8 cellular contexts compared by ENCODE assay signal in the genomic region with DNA sequence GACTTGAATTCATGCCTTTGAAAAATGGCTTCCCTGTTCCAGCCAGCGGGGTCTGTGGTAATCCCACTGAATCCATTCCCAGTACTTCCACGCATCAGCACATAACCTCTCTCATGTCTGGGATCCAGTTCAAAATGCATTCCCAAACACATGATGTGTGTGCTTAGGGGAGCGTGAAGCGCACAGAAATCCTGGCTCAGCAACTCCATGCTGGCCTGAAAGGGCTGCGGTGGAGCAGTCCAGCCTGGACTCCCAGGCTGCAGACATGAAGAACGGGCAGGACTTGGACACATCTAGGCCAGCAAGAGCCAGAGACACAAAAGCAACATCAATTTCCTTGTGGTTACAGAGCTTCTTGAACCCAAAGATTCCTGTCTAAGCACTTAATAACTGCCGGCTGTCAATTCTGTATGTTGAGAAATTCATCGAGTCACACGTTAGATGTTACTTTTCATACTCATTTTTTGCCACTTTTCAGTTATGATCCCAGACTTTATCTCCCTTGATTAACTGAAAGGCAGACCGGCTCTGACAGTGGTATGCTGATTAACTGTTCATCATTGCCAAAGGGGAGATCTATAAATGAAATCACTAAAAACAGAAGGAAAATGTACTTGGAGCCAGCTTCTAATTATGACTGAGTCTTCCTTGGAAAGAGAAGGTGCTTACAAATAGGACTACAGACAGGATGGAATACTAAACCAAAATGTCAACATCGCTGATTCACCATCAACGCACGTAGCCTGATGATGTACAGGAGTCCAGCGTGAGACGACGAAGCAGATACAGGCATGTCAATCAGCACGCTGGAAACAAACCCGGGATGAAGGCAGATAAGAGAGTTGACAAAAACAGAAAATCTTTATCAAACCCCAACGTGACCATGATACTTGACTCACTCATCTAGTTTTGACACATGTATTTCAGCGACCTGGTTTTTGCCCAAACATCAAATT. TPM values are rescaled to one million over a fixed set of nuclear protein-coding genes. Genes with fewer than 3 reads are reported as not detected.
DNase-seq lines count a peak whose midpoint lies in the region; ATAC-seq and TF ChIP-seq lines count a peak whose summit lies in the region.

No MANE protein-coding gene starts in this region.

- H3K27ac ChIP-seq in left ventricle myocardium inferior (replicated peaks) (peak overlapping the region; percentile 77), smooth muscle cell (ENCODE audit: low read depth) (peak overlapping the region; percentile 47), A673 (ENCODE audit: low read depth, low read length, poor library complexity, severe bottlenecking) (no peak overlapping the region)

- intact Hi-C loops in left ventricle myocardium inferior (cut with micrococcal nuclease) (no loop called here), A673 (cut with micrococcal nuclease; ENCODE audit: unreplicated experiment) (no loop called here)

- peak; percentile 92 for DNase-seq in HCEC 1CT
- DNase-seq in left ventricle myocardium inferior, result no peak
- no peak for DNase-seq in smooth muscle cell (lab: John Stamatoyannopoulos, UW; ENCODE audit: unreplicated experiment)
- DNase-seq in A673 (ENCODE audit: low spot score), result no peak
- no peak for DNase-seq in NCI-H2227 (lab: John Stamatoyannopoulos, UW; ENCODE audit: unreplicated experiment)
- no peak for DNase-seq in OCI-M2 (lab: John Stamatoyannopoulos, UW; ENCODE audit: unreplicated experiment)
- DNase-seq in islet precursor cell, result no peak

- H3K27me3 ChIP-seq in left ventricle myocardium inferior (ENCODE audit: low read depth) (no peaks in the 10 kb centered on the region), smooth muscle cell (ENCODE audit: low read depth) (no peaks in the 10 kb centered on the region), A673 (replicated peaks; ENCODE audit: insufficient read depth, low read depth, low read length, poor library complexity) (no peaks in the 10 kb centered on the region)

- H3K4me2 ChIP-seq in smooth muscle cell, result no peak overlapping the region

- H3K9me3 ChIP-seq in left ventricle myocardium inferior (replicated peaks), result no peaks in the 10 kb centered on the region
- no peaks in the 10 kb centered on the region for H3K9me3 ChIP-seq in smooth muscle cell (replicated peaks; ENCODE audit: low read depth)
- H3K9me3 ChIP-seq in A673 (ENCODE audit: low read depth, low read length, poor library complexity, severe bottlenecking), result no peaks in the 10 kb centered on the region

- no peaks in the 10 kb centered on the region for H3K79me2 ChIP-seq in smooth muscle cell (ENCODE audit: low read depth)

- no peaks in the 10 kb centered on the region for H3F3A ChIP-seq in smooth muscle cell (ENCODE audit: low read depth)

- peak overlapping the region; percentile 61 for H3K4me3 Mint-ChIP-seq in activated T-helper 17 cell treated with anti-CD3 and anti-CD28 coated beads, Interleukin-2, amount 50 U/mL, for 72 hours

- TF ChIP-seq CTCF in left ventricle myocardium inferior (IDR thresholded peaks at IDR 0.05; ENCODE audit: borderline replicate concordance) (no peak), smooth muscle cell (IDR thresholded peaks at IDR 0.05; ENCODE audit: borderline replicate concordance, insufficient read depth, poor library complexity, severe bottlenecking) (no peak), A673 (conservative IDR thresholded peaks at IDR 0.05; ENCODE audit: low read depth, low read length) (no peak)

- WGBS in smooth muscle cell (ENCODE audit: low lambda C conversion rate), result 67% methylated on average over 20 of the region's 20 CpGs

- H3K4me3 ChIP-seq in left ventricle myocardium inferior (no peak overlapping the region), smooth muscle cell (no peak overlapping the region), A673 (ENCODE audit: low read depth, low read length, poor library complexity, severe bottlenecking) (no peak overlapping the region)

- CTCF ChIA-PET in A673 (lab: Charles Lee), result no interaction called here

- peaks cover 44% of the 10 kb centered on the region for H3K36me3 Mint-ChIP-seq in activated T-helper 17 cell treated with anti-CD3 and anti-CD28 coated beads, Interleukin-2, amount 50 U/mL, for 72 hours (ENCODE audit: low read depth)

- no peak overlapping the region for H2AFZ ChIP-seq in smooth muscle cell (ENCODE audit: low read depth)

- H3K9ac ChIP-seq in smooth muscle cell (ENCODE audit: low read depth), result no peak overlapping the region

- peaks cover 62% of the 10 kb centered on the region for H3K4me1 ChIP-seq in left ventricle myocardium inferior
- peaks cover 5% of the 10 kb centered on the region for H3K4me1 ChIP-seq in smooth muscle cell (ENCODE audit: low read depth)
- peaks cover 37% of the 10 kb centered on the region for H3K4me1 ChIP-seq in A673 (ENCODE audit: insufficient read depth, low read length, poor library complexity, severe bottlenecking)

- peak overlapping the region; percentile 88 for H3K27ac Mint-ChIP-seq in activated T-helper 17 cell treated with anti-CD3 and anti-CD28 coated beads, Interleukin-2, amount 50 U/mL, for 72 hours

- H3K36me3 ChIP-seq in left ventricle myocardium inferior (no peaks in the 10 kb centered on the region), smooth muscle cell (ENCODE audit: low read depth) (no peaks in the 10 kb centered on the region), A673 (ENCODE audit: insufficient read depth, low read length, poor library complexity, severe bottlenecking) (no peaks in the 10 kb centered on the region)

- H3K4me1 Mint-ChIP-seq in activated T-helper 17 cell treated with anti-CD3 and anti-CD28 coated beads, Interleukin-2, amount 50 U/mL, for 72 hours, result peaks cover 61% of the 10 kb centered on the region

- ATAC-seq in activated T-helper 17 cell treated with anti-CD3 and anti-CD28 coated beads, Interleukin-2, amount 50 U/mL, for 72 hours (replicated peaks), result peak; percentile 94

- no TSS peak for BruUV-seq in A673 (replicated peaks; lab: Mats Ljungman, UMichigan)

- no peaks in the 10 kb centered on the region for H3K9me3 Mint-ChIP-seq in activated T-helper 17 cell treated with anti-CD3 and anti-CD28 coated beads, Interleukin-2, amount 50 U/mL, for 72 hours

- POLR2A ChIA-PET in A673 (lab: Charles Lee; ENCODE audit: low non-redundant PET), result no interaction called here

- H3K27me3 Mint-ChIP-seq in activated T-helper 17 cell treated with anti-CD3 and anti-CD28 coated beads, Interleukin-2, amount 50 U/mL, for 72 hours, result no peaks in the 10 kb centered on the region

- H4K20me1 ChIP-seq in smooth muscle cell (ENCODE audit: low read depth), result no peaks in the 10 kb centered on the region

RNA-seq across cellular contexts. Expression of a gene that starts 23.0 kb away (rescaled TPM):
- total RNA-seq in activated T-helper 17 cell treated with anti-CD3 and anti-CD28 coated beads, Interleukin-2, amount 50 U/mL, for 72 hours, result 10 to 100 TPM; 59.6 to 99.8 TPM
- total RNA-seq in left ventricle myocardium inferior (38.6 TPM), smooth muscle cell (35.7 and 36.9 TPM in 2 replicates), A673 (2021) (45.7 and 53.0 TPM in 2 replicates)
- 59.1 and 61.2 TPM in 2 replicates for polyA plus RNA-seq in smooth muscle cell

RNA-seq across cellular contexts. Expression of a gene that starts 42.2 kb away (rescaled TPM):
- 1 to 10 TPM; 7.7 to 9.1 TPM for total RNA-seq in activated T-helper 17 cell treated with anti-CD3 and anti-CD28 coated beads, Interleukin-2, amount 50 U/mL, for 72 hours
- total RNA-seq in left ventricle myocardium inferior (3.2 TPM), smooth muscle cell (0.81 and 2.6 TPM in 2 replicates), A673 (2021) (8.8 and 11.1 TPM in 2 replicates)
- polyA plus RNA-seq in smooth muscle cell, result 3.1 and 3.5 TPM in 2 replicates
